ENCODE assay signal across 25 cellular contexts in genomic region chr7:111728635-111728995, GRCh38.
"Had no signal": no experiment of that assay in that cellular context is flagged by ENCODE, and none has a peak within 500 bp of the region (broad histone marks: within the 10 kb centered on the region; RNA-seq: fewer than 3 reads in every experiment).

No MANE protein-coding gene starts in this region.

- H3K4me1 ChIP-seq: adrenal gland, neural progenitor cell, spleen, vagina had no signal

- H3K9me3 ChIP-seq: adrenal gland, spleen, thoracic aorta, vagina had no signal

- H2AFZ ChIP-seq: neural progenitor cell had no signal

- DNase-seq: activated B cell treated with CpG ODN at 0.5 μM for 24 hours; activated CD4-positive, alpha-beta T cell treated with anti-CD3 and anti-CD28 coated beads, Interleukin-2, amount 50 U/mL, for 4 hours; activated naive CD4-positive, alpha-beta T cell; activated naive CD8-positive, alpha-beta T cell treated with anti-CD3 and anti-CD28 coated beads for 36 hours; activated T-cell treated with anti-CD3 and anti-CD28 coated beads for 4 hours; activated T-cell treated with anti-CD3 and anti-CD28 coated beads, Interleukin-2, amount 50 U/mL, for 72 hours; adrenal gland; cortex of kidney; effector memory CD8-positive, alpha-beta T cell; foreskin fibroblast; head of caudate nucleus; hippocampal formation; immature natural killer cell; midbrain; natural killer cell; spleen; stimulated activated naive CD4-positive, alpha-beta T cell; T-helper 17 cell; T1000 had no signal

- H3K4me2 ChIP-seq: neural progenitor cell had no signal

- FAIRE-seq: endothelial cell of umbilical vein, kidney had no signal

- H3K9ac ChIP-seq: neural progenitor cell had no signal

- H3K27me3 ChIP-seq: adrenal gland, neural progenitor cell, spleen, vagina had no signal

- H3K4me3 ChIP-seq: adrenal gland, neural progenitor cell, spleen, thoracic aorta, vagina had no signal

- ATAC-seq: activated T-cell treated with anti-CD3 and anti-CD28 coated beads, Interleukin-2, amount 50 U/mL, for 72 hours; effector memory CD8-positive, alpha-beta T cell; esophagus mucosa; natural killer cell; T-helper 17 cell had no signal

- H3K27ac ChIP-seq: adrenal gland, neural progenitor cell, spleen, thoracic aorta, vagina had no signal

- H3K36me3 ChIP-seq: adrenal gland, neural progenitor cell had no signal
